27 cellular contexts compared by ENCODE assay signal in the genomic region with DNA sequence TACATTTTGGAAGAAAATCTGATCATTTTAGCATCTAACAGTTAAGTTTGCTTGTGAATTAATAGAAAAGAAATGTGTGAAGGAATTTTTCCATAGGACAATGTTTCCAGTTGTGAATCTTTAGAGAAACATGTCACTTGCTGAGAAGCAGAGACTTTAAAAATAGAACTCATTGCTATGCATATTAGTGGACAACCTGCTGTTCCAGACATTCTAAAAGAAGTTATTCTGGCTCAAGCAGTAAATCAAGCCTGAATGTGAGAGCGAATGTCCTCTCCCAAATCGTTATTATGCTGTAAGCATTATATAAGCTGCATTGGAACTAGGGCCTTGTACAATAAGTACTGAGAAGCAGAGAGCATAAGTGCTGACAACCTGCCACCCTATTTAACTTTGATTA.
"Had no signal": no experiment of that assay in that cellular context is flagged by ENCODE, and none has a peak within 500 bp of the region (broad histone marks: within the 10 kb centered on the region; RNA-seq: fewer than 3 reads in every experiment).

No MANE protein-coding gene starts in this region.

- H3K4me3 ChIP-seq: adrenal gland, ascending aorta, breast epithelium, left ventricle myocardium inferior, right lobe of liver, skin epidermis, suprapubic skin, tibial nerve, uterus had no signal

- H3K4me1 ChIP-seq: adrenal gland, ascending aorta, breast epithelium, foreskin keratinocyte, left ventricle myocardium inferior, right lobe of liver, suprapubic skin, tibial nerve, uterus had no signal

- ATAC-seq: activated T-helper 17 cell treated with anti-CD3 and anti-CD28 coated beads, Interleukin-2, amount 50 U/mL, for 72 hours; foreskin keratinocyte; right lobe of liver; stimulated activated effector memory CD8-positive, alpha-beta T cell treated with anti-CD3 and anti-CD28 coated beads, Interleukin-12 subunit alpha, Interleukin-12 subunit beta, amount 100 ng/mL, for 72 hours; stimulated activated naive CD8-positive, alpha-beta T cell treated with anti-CD3 and anti-CD28 coated beads, Interleukin-15, amount 100 ng/mL, for 72 hours; T-cell had no signal

- H3K27me3 Mint-ChIP-seq: activated naive CD8-positive, alpha-beta T cell; activated T-cell treated with anti-CD3 and anti-CD28 coated beads, Interleukin-2, amount 50 U/mL, for 24 hours; activated T-helper 17 cell treated with anti-CD3 and anti-CD28 coated beads, Interleukin-2, amount 50 U/mL, for 72 hours; stimulated activated naive CD8-positive, alpha-beta T cell treated with anti-CD3 and anti-CD28 coated beads, Interleukin-15, amount 100 ng/mL, for 72 hours; T-cell had no signal

- H3K4me1 Mint-ChIP-seq: activated T-helper 17 cell treated with anti-CD3 and anti-CD28 coated beads, Interleukin-2, amount 50 U/mL, for 72 hours; stimulated activated effector memory CD8-positive, alpha-beta T cell treated with anti-CD3 and anti-CD28 coated beads, Interleukin-12 subunit alpha, Interleukin-12 subunit beta, amount 100 ng/mL, for 72 hours; stimulated activated naive CD8-positive, alpha-beta T cell treated with anti-CD3 and anti-CD28 coated beads, Interleukin-15, amount 100 ng/mL, for 72 hours; T-cell had no signal

- H3K27me3 ChIP-seq: adrenal gland, ascending aorta, breast epithelium, foreskin keratinocyte, right lobe of liver, suprapubic skin, tibial nerve, uterus had no signal

- H3K9me3 Mint-ChIP-seq: activated T-cell treated with anti-CD3 and anti-CD28 coated beads, Interleukin-2, amount 50 U/mL, for 24 hours; activated T-helper 17 cell treated with anti-CD3 and anti-CD28 coated beads, Interleukin-2, amount 50 U/mL, for 72 hours; nephron; stimulated activated naive CD8-positive, alpha-beta T cell treated with anti-CD3 and anti-CD28 coated beads, Interleukin-15, amount 100 ng/mL, for 72 hours; T-cell; T-helper 2 cell treated with Interferon-gamma antibody and Interleukin-4, amounts not matched to agents 5 μg/mL and 100 μg/mL, for 36 hours had no signal

- H3K27ac Mint-ChIP-seq: activated naive CD8-positive, alpha-beta T cell; activated T-cell treated with anti-CD3 and anti-CD28 coated beads, Interleukin-2, amount 50 U/mL, for 24 hours; activated T-helper 17 cell treated with anti-CD3 and anti-CD28 coated beads, Interleukin-2, amount 50 U/mL, for 72 hours; nephron; stimulated activated effector memory CD8-positive, alpha-beta T cell treated with anti-CD3 and anti-CD28 coated beads, Interleukin-12 subunit alpha, Interleukin-12 subunit beta, amount 100 ng/mL, for 72 hours; stimulated activated naive CD8-positive, alpha-beta T cell treated with anti-CD3 and anti-CD28 coated beads, Interleukin-15, amount 100 ng/mL, for 72 hours; T-cell; T-helper 2 cell treated with Interferon-gamma antibody and Interleukin-4, amounts not matched to agents 5 μg/mL and 100 μg/mL, for 36 hours had no signal

- H3K27ac ChIP-seq: adrenal gland, ascending aorta, breast epithelium, foreskin keratinocyte, left ventricle myocardium inferior, right lobe of liver, skin epidermis, suprapubic skin, tibial nerve, uterus, WERI-Rb-1 had no signal

- H3K9me3 ChIP-seq: adrenal gland, ascending aorta, breast epithelium, left ventricle myocardium inferior, right lobe of liver, suprapubic skin, tibial nerve, uterus had no signal

- DNase-seq: activated CD4-positive, alpha-beta T cell treated with anti-CD3 and anti-CD28 coated beads for 1 hour; activated CD8-positive, alpha-beta memory T cell treated with anti-CD3 and anti-CD28 coated beads for 24 hours; activated CD8-positive, alpha-beta memory T cell treated with anti-CD3 and anti-CD28 coated beads, Interleukin-2, amount 50 U/mL, for 4 hours; activated T-cell treated with anti-CD3 and anti-CD28 coated beads, Interleukin-2, amount 50 U/mL, for 24 hours; adrenal gland; effector CD4-positive, alpha-beta T cell; erythroblast; foreskin keratinocyte; kidney glomerular epithelial cell; left ventricle myocardium inferior; occipital lobe; right lobe of liver; stimulated activated CD4-positive, alpha-beta T cell treated with anti-CD3 and anti-CD28 coated beads, Interleukin-2, amount 100 ng/mL, for 24 hours; stimulated activated naive CD8-positive, alpha-beta T cell treated with anti-CD3 and anti-CD28 coated beads, Interleukin-15, amount 100 ng/mL, for 72 hours; T-cell; uterus; WERI-Rb-1 had no signal

- H3K4me3 Mint-ChIP-seq: activated naive CD8-positive, alpha-beta T cell; activated T-cell treated with anti-CD3 and anti-CD28 coated beads, Interleukin-2, amount 50 U/mL, for 24 hours; activated T-helper 17 cell treated with anti-CD3 and anti-CD28 coated beads, Interleukin-2, amount 50 U/mL, for 72 hours; nephron; stimulated activated effector memory CD8-positive, alpha-beta T cell treated with anti-CD3 and anti-CD28 coated beads, Interleukin-12 subunit alpha, Interleukin-12 subunit beta, amount 100 ng/mL, for 72 hours; stimulated activated naive CD8-positive, alpha-beta T cell treated with anti-CD3 and anti-CD28 coated beads, Interleukin-15, amount 100 ng/mL, for 72 hours; T-cell; T-helper 2 cell treated with Interferon-gamma antibody and Interleukin-4, amounts not matched to agents 5 μg/mL and 100 μg/mL, for 36 hours had no signal

- H3K36me3 ChIP-seq: adrenal gland, ascending aorta, breast epithelium, left ventricle myocardium inferior, right lobe of liver, suprapubic skin, tibial nerve, uterus, WERI-Rb-1 had no signal

- H3K36me3 Mint-ChIP-seq: activated naive CD8-positive, alpha-beta T cell; stimulated activated effector memory CD8-positive, alpha-beta T cell treated with anti-CD3 and anti-CD28 coated beads, Interleukin-12 subunit alpha, Interleukin-12 subunit beta, amount 100 ng/mL, for 72 hours; T-cell had no signal
